ENCODE assay signal across 1 cellular context in the genomic region with DNA sequence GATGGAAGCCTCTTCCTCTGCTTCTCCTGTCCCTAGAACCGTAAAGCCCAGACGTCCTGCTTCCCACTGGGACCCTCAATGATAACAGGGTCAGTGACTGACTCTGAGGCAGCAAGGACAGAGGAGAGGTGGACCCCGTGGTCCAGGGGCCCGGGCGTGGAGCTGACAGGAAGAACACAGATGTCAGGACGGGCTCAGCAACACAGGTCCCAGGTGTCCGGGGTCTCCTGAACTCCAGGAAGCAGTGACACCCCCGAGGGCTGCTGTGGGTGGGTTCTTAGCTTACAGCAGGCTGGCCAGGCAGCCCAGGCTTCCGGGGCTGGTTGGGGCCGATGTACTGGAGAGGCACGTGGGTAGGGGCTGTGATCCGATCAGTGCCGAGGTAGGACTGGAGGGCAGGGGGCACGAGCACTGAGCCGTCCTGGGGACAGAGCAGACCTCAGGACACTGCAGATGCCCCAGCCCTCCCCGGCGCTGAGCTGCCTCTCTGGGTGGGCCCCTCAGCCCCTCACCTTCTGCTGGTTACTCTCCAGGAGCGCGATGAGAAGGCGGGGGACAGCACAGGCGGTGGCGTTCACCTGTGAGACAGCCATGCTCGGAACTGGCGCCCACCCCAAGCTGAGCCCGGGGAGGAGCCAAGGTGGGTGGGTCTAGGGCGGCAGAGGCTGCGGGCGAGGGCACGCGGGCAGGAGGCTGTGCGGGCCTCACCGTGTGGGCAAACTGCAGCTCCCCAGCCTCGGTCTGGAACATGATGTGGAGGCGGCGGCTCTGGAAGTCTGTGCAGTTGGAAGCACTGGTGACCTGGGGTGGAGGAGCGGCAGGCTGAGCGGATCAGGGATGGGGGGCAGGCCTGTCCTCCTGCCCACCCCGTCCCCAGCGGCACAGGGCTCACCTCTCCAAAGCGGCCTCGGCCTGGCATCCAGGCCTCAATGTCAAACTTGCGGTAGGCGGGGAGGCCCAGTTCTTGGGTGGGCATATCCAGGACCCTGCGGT.
TF ChIP-seq lines count a peak whose summit lies in the region.

No MANE protein-coding gene starts in this region.

TF ChIP-seq in endothelial cell of umbilical vein, 7 proteins besides CTCF, POLR2A, EP300 and RAD21:
- TF ChIP-seq POLR2AphosphoS5 (IDR thresholded peaks at IDR 0.05; ENCODE audit: insufficient read depth, low read depth, low read length) (no peak), GATA2 (IDR thresholded peaks at IDR 0.05; ENCODE audit: insufficient read depth, insufficient read length, low read depth, low read length) (no peak), MAX (IDR thresholded peaks at IDR 0.05; ENCODE audit: insufficient read depth, insufficient read length) (no peak), FOS (IDR thresholded peaks at IDR 0.05; ENCODE audit: borderline replicate concordance, insufficient read depth, low read length) (no peak), EZH2 (IDR thresholded peaks at IDR 0.05; ENCODE audit: borderline replicate concordance, low read depth, low read length, severe bottlenecking) (no peak), JUN (IDR thresholded peaks at IDR 0.05; ENCODE audit: borderline replicate concordance, insufficient read depth, insufficient read length, low read depth) (no peak), MYC (IDR thresholded peaks at IDR 0.05; ENCODE audit: low read depth, low read length) (no peak)
